8 cellular contexts compared by ENCODE assay signal in genomic region chr1:235093685-235094592, GRCh38. TPM values are rescaled to one million over a fixed set of nuclear protein-coding genes. Genes with fewer than 3 reads are reported as not detected.
DNase-seq lines count a peak whose midpoint lies in the region; ATAC-seq, FAIRE-seq and TF ChIP-seq lines count a peak whose summit lies in the region.

No MANE protein-coding gene starts in this region.

- ATAC-seq in GM18868 (IDR thresholded peaks at IDR 0.05; ENCODE audit: unreplicated experiment), result peak; percentile 65

- CTCF ChIA-PET in A673 (lab: Charles Lee), result interaction anchor here (0.9 to 1.3 kb wide), 4 partner anchors 11 to 607 kb away, joined by 3 to 6 read pairs (median 5); no protein-coding TSS in a partner anchor

- peak; percentile 79 for TF ChIP-seq CTCF in A673 (conservative IDR thresholded peaks at IDR 0.05; ENCODE audit: low read depth, low read length)

- no peaks in the 10 kb centered on the region for H3K27me3 ChIP-seq in A673 (replicated peaks; ENCODE audit: insufficient read depth, low read depth, low read length, poor library complexity)
- no peaks in the 10 kb centered on the region for H3K27me3 ChIP-seq in neuron (ENCODE audit: insufficient read depth, low read length)
- H3K27me3 ChIP-seq in subcutaneous abdominal adipose tissue (ENCODE audit: control insufficient read depth in 5 of 5, insufficient read depth in 4 of 5, low read length in 5 of 5), result no peaks in the 10 kb centered on the region

- no peak overlapping the region for H2AFZ ChIP-seq in neuron (ENCODE audit: low read depth, low read length)

- FAIRE-seq in frontal cortex (lab: Jason Lieb, UNC), result no peak

- H3K9ac ChIP-seq in subcutaneous abdominal adipose tissue (ENCODE audit: low read length in 5 of 5), result peak overlapping the region in 1 of 5 donors; percentile 51

- H3K4me1 ChIP-seq in A673 (ENCODE audit: insufficient read depth, low read length, poor library complexity, severe bottlenecking) (no peaks in the 10 kb centered on the region), neuron (ENCODE audit: insufficient read depth, low read length) (peaks cover 16% of the 10 kb centered on the region), subcutaneous abdominal adipose tissue (ENCODE audit: control insufficient read depth in 5 of 5, insufficient read depth in 5 of 5, low read length in 5 of 5) (peaks cover 4 to 17% (median 10%) of the 10 kb centered on the region in 5 donors)

- no TSS peak for BruUV-seq in A673 (replicated peaks; lab: Mats Ljungman, UMichigan)

- no peak for TF ChIP-seq EP300 in Ishikawa (IDR thresholded peaks at IDR 0.05; ENCODE audit: borderline replicate concordance)

- POLR2A ChIA-PET in A673 (lab: Charles Lee; ENCODE audit: low non-redundant PET), result interaction anchor here (0.5 to 0.6 kb wide), 2 partner anchors 11 to 370 kb away, joined by 3 to 5 read pairs; no protein-coding TSS in a partner anchor

- TF ChIP-seq RAD21 in Ishikawa (IDR thresholded peaks at IDR 0.05; ENCODE audit: low read depth), result peak; percentile 87

- H3K36me3 ChIP-seq in A673 (ENCODE audit: insufficient read depth, low read length, poor library complexity, severe bottlenecking), result no peaks in the 10 kb centered on the region
- H3K36me3 ChIP-seq in neuron (ENCODE audit: insufficient read depth, low read length), result no peaks in the 10 kb centered on the region
- H3K36me3 ChIP-seq in subcutaneous abdominal adipose tissue (ENCODE audit: control insufficient read depth in 5 of 5, insufficient read depth in 5 of 5, low read length in 5 of 5), result no peaks in the 10 kb centered on the region

- H3K4me3 ChIP-seq in A673 (ENCODE audit: low read depth, low read length, poor library complexity, severe bottlenecking) (no peak overlapping the region), neuron (ENCODE audit: low read length) (peak overlapping the region; percentile 13), subcutaneous abdominal adipose tissue (ENCODE audit: low read depth in 1 of 5, low read length in 5 of 5) (peak overlapping the region; percentile 2 to 58 (median 37))

- intact Hi-C loops in A673 (cut with micrococcal nuclease; ENCODE audit: unreplicated experiment), result loop anchor here (1.0 to 5.0 kb wide), 2 partner anchors 595 to 982 kb away; no protein-coding TSS in a partner anchor

- H3K9me3 ChIP-seq in A673 (ENCODE audit: low read depth, low read length, poor library complexity, severe bottlenecking) (no peaks in the 10 kb centered on the region), neuron (ENCODE audit: low read length) (no peaks in the 10 kb centered on the region), subcutaneous abdominal adipose tissue (ENCODE audit: control insufficient read depth in 5 of 5, low read length in 5 of 5) (no peaks in the 10 kb centered on the region)

- H3K27ac ChIP-seq in A673 (ENCODE audit: low read depth, low read length, poor library complexity, severe bottlenecking) (no peak overlapping the region), subcutaneous abdominal adipose tissue (ENCODE audit: low read depth, low read length) (no peak overlapping the region)

- DNase-seq in A673 (ENCODE audit: low spot score), result peak; percentile 77
- peak; percentile 50 for DNase-seq in SHP77 treated with DMSO at 0.1 percent for 48 hours (lab: John Stamatoyannopoulos, UW)
- DNase-seq in activated T-helper 9 cell treated with anti-CD3 and anti-CD28 coated beads, Interleukin-2, amount 50 U/mL, for 16 hours (ENCODE audit: low read depth), result peak; percentile 73
- peak; percentile 44 to 69 for DNase-seq in frontal cortex (ENCODE audit: low spot score in 2 of 2)

TF ChIP-seq in Ishikawa, 13 proteins besides CTCF, POLR2A, EP300 and RAD21:
- no peak for TF ChIP-seq YY1 (IDR thresholded peaks at IDR 0.05; ENCODE audit: low read depth)
- no peak for TF ChIP-seq EGR1 (IDR thresholded peaks at IDR 0.05)
- TF ChIP-seq TCF12 (IDR thresholded peaks at IDR 0.05; ENCODE audit: low read depth), result no peak
- no peak for TF ChIP-seq NFIC (IDR thresholded peaks at IDR 0.05)
- no peak for TF ChIP-seq CREB1 (IDR thresholded peaks at IDR 0.05; ENCODE audit: low read depth)
- no peak for TF ChIP-seq CEBPB (IDR thresholded peaks at IDR 0.05)
- TF ChIP-seq ZBTB7A (IDR thresholded peaks at IDR 0.05; ENCODE audit: low read depth), result no peak
- TF ChIP-seq, protein P1, sequence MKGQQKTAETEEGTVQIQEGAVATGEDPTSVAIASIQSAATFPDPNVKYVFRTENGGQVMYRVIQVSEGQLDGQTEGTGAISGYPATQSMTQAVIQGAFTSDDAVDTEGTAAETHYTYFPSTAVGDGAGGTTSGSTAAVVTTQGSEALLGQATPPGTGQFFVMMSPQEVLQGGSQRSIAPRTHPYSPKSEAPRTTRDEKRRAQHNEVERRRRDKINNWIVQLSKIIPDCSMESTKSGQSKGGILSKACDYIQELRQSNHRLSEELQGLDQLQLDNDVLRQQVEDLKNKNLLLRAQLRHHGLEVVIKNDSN (IDR thresholded peaks at IDR 0.05), result no peak
- TF ChIP-seq, protein P2, sequence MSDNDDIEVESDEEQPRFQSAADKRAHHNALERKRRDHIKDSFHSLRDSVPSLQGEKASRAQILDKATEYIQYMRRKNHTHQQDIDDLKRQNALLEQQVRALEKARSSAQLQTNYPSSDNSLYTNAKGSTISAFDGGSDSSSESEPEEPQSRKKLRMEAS (IDR thresholded peaks at IDR 0.05), result no peak
- no peak for TF ChIP-seq TEAD4 (IDR thresholded peaks at IDR 0.05)
- no peak for TF ChIP-seq FOXM1 (IDR thresholded peaks at IDR 0.05; ENCODE audit: borderline replicate concordance, low read depth)

RNA-seq across cellular contexts. Expression of gene TOMM20, which starts 34.7 kb away (rescaled TPM):
- total RNA-seq in A673 (2021) (72.6 and 74.0 TPM in 2 replicates), frontal cortex (205 TPM)
